ENCODE assay signal across 25 cellular contexts in the genomic region with DNA sequence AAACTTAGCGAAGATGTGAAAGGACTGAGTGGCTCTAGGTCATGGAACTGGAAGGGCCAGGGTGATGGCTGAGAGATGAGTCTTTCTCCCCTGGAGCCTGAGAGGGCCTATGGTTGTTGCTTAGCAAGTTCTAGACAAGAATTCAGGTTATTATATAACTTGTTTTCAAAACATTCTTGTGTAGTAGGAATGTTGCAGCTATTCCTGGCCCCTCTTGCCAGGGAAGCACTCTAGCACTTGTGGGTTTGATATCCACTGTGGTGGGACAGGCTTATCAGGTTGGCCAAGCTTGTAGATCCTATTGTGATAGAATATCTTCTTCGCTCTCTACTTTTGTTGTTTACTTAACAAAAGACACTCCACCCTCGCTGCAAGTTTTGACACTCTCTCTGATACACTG.
DNase-seq lines count a peak whose midpoint lies in the region; ATAC-seq and TF ChIP-seq lines count a peak whose summit lies in the region.
"Had no signal": no experiment of that assay in that cellular context is flagged by ENCODE, and none has a peak within 500 bp of the region (broad histone marks: within the 10 kb centered on the region; RNA-seq: fewer than 3 reads in every experiment).

No MANE protein-coding gene starts in this region.

- TF ChIP-seq CTCF in body of pancreas (IDR thresholded peaks at IDR 0.05) (no peak), thyroid gland (IDR thresholded peaks at IDR 0.05) (no peak)

- DNase-seq in NCI-H82 (lab: John Stamatoyannopoulos, UW): peak; percentile 33
- DNase-seq in NCI-H82 treated with DMSO at 0.1 percent for 48 hours (lab: John Stamatoyannopoulos, UW; ENCODE audit: unreplicated experiment): no peak
- DNase-seq in body of pancreas: no peak
- peak; percentile 55 for DNase-seq in mesendoderm
- peak in 1 of 2 donors; percentile 16 for DNase-seq in thyroid gland
- no peak for DNase-seq in amygdala (lab: John Stamatoyannopoulos, UW)
- no peak for DNase-seq in T-helper 17 cell
- DNase-seq in SKM-1 (lab: John Stamatoyannopoulos, UW; ENCODE audit: unreplicated experiment): no peak
- DNase-seq: activated T-cell treated with anti-CD3 and anti-CD28 coated beads, Interleukin-2, amount 50 U/mL, for 24 hours; CD4-positive, CD25-positive, alpha-beta regulatory T cell; dermis blood vessel endothelial cell; endodermal cell; KG1; lower lobe of right lung; NCI-H1105; NCI-H187; NCI-H524; nephron progenitor cell; spleen; stimulated activated CD4-positive, alpha-beta T cell treated with anti-CD3 and anti-CD28 coated beads, Interleukin-2, amount 100 ng/mL, for 24 hours; stimulated activated naive CD8-positive, alpha-beta T cell treated with anti-CD3 and anti-CD28 coated beads, Interleukin-15, Interleukin-2, amounts not matched to agents 100 U/mL and 50 U/mL, for 24 hours; T-cell; uterus had no signal

- H2BK5ac ChIP-seq in mesendoderm (ENCODE audit: low read length): no peak overlapping the region

- H4K8ac ChIP-seq in mesendoderm (ENCODE audit: low read depth, low read length): no peak overlapping the region

- 69 to 72% methylated on average over 3 of the region's 3 CpGs for WGBS in body of pancreas, 2 donors
- WGBS in mesendoderm (ENCODE audit: extremely low coverage, insufficient coverage, low lambda C conversion rate): no CpG with 5 or more reads among the region's 3 CpGs
- 81 to 84% methylated on average over 3 of the region's 3 CpGs for WGBS in thyroid gland, 2 donors

- H3K36me3 ChIP-seq in body of pancreas (replicated peaks in 1 of 2; ENCODE audit: insufficient read depth in 1 of 2, low read depth in 2 of 2) (no peaks in the 10 kb centered on the region), mesendoderm (ENCODE audit: control insufficient read depth, insufficient read depth, low read length) (no peaks in the 10 kb centered on the region), thyroid gland (no peaks in the 10 kb centered on the region)
- H3K36me3 ChIP-seq: lower lobe of right lung, right atrium auricular region, spleen, uterus had no signal

- H3K4me1 ChIP-seq in body of pancreas: peaks cover 54% of the 10 kb centered on the region
- peaks cover 5% of the 10 kb centered on the region for H3K4me1 ChIP-seq in mesendoderm (ENCODE audit: control insufficient read depth, low read depth, low read length)
- peaks cover 25 to 56% of the 10 kb centered on the region in 2 donors for H3K4me1 ChIP-seq in thyroid gland

- no peak overlapping the region for H3K4me2 ChIP-seq in mesendoderm (ENCODE audit: low read length)

- H3K9me3 ChIP-seq in body of pancreas (no peaks in the 10 kb centered on the region), thyroid gland (no peaks in the 10 kb centered on the region), T-helper 17 cell (ENCODE audit: control insufficient read depth, low read length, poor library complexity, severe bottlenecking) (no peaks in the 10 kb centered on the region)
- H3K9me3 ChIP-seq: lower lobe of right lung, right atrium auricular region, spleen, uterus had no signal

- H3K27me3 ChIP-seq in body of pancreas (no peaks in the 10 kb centered on the region), mesendoderm (ENCODE audit: insufficient read depth, low read length, poor library complexity) (no peaks in the 10 kb centered on the region), thyroid gland (no peaks in the 10 kb centered on the region)
- H3K27me3 ChIP-seq: right atrium auricular region, spleen, uterus had no signal

- H3K27ac ChIP-seq in body of pancreas: peak overlapping the region; percentile 28 to 94 (median 87)
- H3K27ac ChIP-seq in mesendoderm (ENCODE audit: low read depth, low read length): no peak overlapping the region
- peak overlapping the region in 2 of 3 donors; percentile 16 to 44 for H3K27ac ChIP-seq in thyroid gland
- H3K27ac ChIP-seq: lower lobe of right lung, right atrium auricular region, spleen, uterus had no signal

- H2AK5ac ChIP-seq in mesendoderm (ENCODE audit: low read length): peak overlapping the region; percentile 24

- H3K27me3 Mint-ChIP-seq in T-helper 17 cell: no peaks in the 10 kb centered on the region
- H3K27me3 Mint-ChIP-seq: central memory CD8-positive, alpha-beta T cell had no signal

- H3K4me1 Mint-ChIP-seq in T-helper 17 cell: peaks cover 8% of the 10 kb centered on the region

- H4K5ac ChIP-seq in mesendoderm (ENCODE audit: low read length): no peak overlapping the region

- H3K23ac ChIP-seq in mesendoderm (ENCODE audit: low read length): no peak overlapping the region

- H2BK15ac ChIP-seq in mesendoderm (replicated peaks; ENCODE audit: low read depth): no peak overlapping the region

- no peak overlapping the region for H2BK120ac ChIP-seq in mesendoderm (ENCODE audit: low read depth, low read length)

- no peaks in the 10 kb centered on the region for H3K79me2 ChIP-seq in mesendoderm (ENCODE audit: control insufficient read depth, insufficient read depth, low read length)

- TF ChIP-seq POLR2A in body of pancreas (IDR thresholded peaks at IDR 0.05) (no peak), thyroid gland (IDR thresholded peaks at IDR 0.05) (no peak)

- H3K56ac ChIP-seq in mesendoderm (ENCODE audit: low read length): peak overlapping the region; percentile 27

- no peak overlapping the region for H3K27ac Mint-ChIP-seq in T-helper 17 cell
- H3K27ac Mint-ChIP-seq: activated T-cell treated with anti-CD3 and anti-CD28 coated beads, Interleukin-2, amount 50 U/mL, for 24 hours; endodermal cell; nephron progenitor cell; T-cell had no signal

- ATAC-seq in body of pancreas (no peak), T-helper 17 cell (no peak)
- ATAC-seq: lower lobe of right lung; stimulated activated naive CD8-positive, alpha-beta T cell treated with anti-CD3 and anti-CD28 coated beads, Interleukin-15, Interleukin-2, amounts not matched to agents 100 U/mL and 50 U/mL, for 24 hours; T-cell had no signal

- no peak overlapping the region for H3K4me3 ChIP-seq in body of pancreas
- no peak overlapping the region for H3K4me3 ChIP-seq in mesendoderm (ENCODE audit: low read length)
- no peak overlapping the region for H3K4me3 ChIP-seq in thyroid gland (replicated peaks in 1 of 3)
- H3K4me3 ChIP-seq: lower lobe of right lung, right atrium auricular region, spleen, uterus had no signal

- H3K9ac ChIP-seq in mesendoderm (ENCODE audit: low read length): no peak overlapping the region

- H3K36me3 Mint-ChIP-seq in T-helper 17 cell (ENCODE audit: low read depth): peaks cover 2% of the 10 kb centered on the region
- H3K36me3 Mint-ChIP-seq: CD4-positive, CD25-positive, alpha-beta regulatory T cell; T-cell had no signal

- H3K4me3 Mint-ChIP-seq in T-helper 17 cell: no peak overlapping the region
- H3K4me3 Mint-ChIP-seq: activated T-cell treated with anti-CD3 and anti-CD28 coated beads, Interleukin-2, amount 50 U/mL, for 24 hours; CD4-positive, CD25-positive, alpha-beta regulatory T cell; central memory CD8-positive, alpha-beta T cell; endodermal cell; nephron progenitor cell; T-cell had no signal

- no peaks in the 10 kb centered on the region for H3K79me1 ChIP-seq in mesendoderm (ENCODE audit: low read length)

- H3K4ac ChIP-seq in mesendoderm (ENCODE audit: low read depth, low read length): peak overlapping the region; percentile 75

- H3K18ac ChIP-seq in mesendoderm (ENCODE audit: low read length): no peak overlapping the region

- intact Hi-C loops in body of pancreas (cut with DNase I): no loop called here
- intact Hi-C loops in thyroid gland (cut with DNase I): no loop called here

Comparison
In these comparisons a context has a peak if more than half of its experiments do, and no peak if none do; other contexts are left out.
1. DNase-seq: peak in NCI-H82 (single experiment) and mesendoderm (single experiment); none in NCI-H82 treated with DMSO at 0.1 percent for 48 hours (single experiment), body of pancreas (0 of 4), amygdala (0 of 56), T-helper 17 cell (0 of 3) and SKM-1 (single experiment).